1 cellular context compared by ENCODE assay signal in genomic region chr17:44210342-44211192, GRCh38.
A peak's percentile ranks its signal among the peaks of the same experiment; 100 is the strongest.
TF ChIP-seq lines count a peak whose summit lies in the region.

No MANE protein-coding gene starts in this region.

TF ChIP-seq in GM12878, 131 proteins besides CTCF, POLR2A, EP300 and RAD21 (continued from another document and continues in another):
- TF ChIP-seq IRF5 (IDR thresholded peaks at IDR 0.05; ENCODE audit: borderline replicate concordance), result no peak
- TF ChIP-seq ELK1 (IDR thresholded peaks at IDR 0.05; ENCODE audit: low read depth, low read length), result no peak
- peak; percentile 74 to 77; a peak in 3 of 4 replicates for TF ChIP-seq BHLHE40 (IDR thresholded peaks at IDR 0.05; ENCODE audit: borderline replicate concordance in 1 of 2, low read depth in 2 of 2, low read length in 1 of 2)
- no peak for TF ChIP-seq IKZF2 (IDR thresholded peaks at IDR 0.05)
- peak; percentile 96 for TF ChIP-seq SMC3 (IDR thresholded peaks at IDR 0.05; ENCODE audit: borderline replicate concordance, low read length)
- no peak for TF ChIP-seq CHD4 (IDR thresholded peaks at IDR 0.05)
- TF ChIP-seq ASH2L (IDR thresholded peaks at IDR 0.05; ENCODE audit: borderline replicate concordance, low read depth), result no peak
- peak; percentile 69 for TF ChIP-seq SP1 (IDR thresholded peaks at IDR 0.05; ENCODE audit: low read depth, low read length)
- TF ChIP-seq TBL1XR1 (IDR thresholded peaks at IDR 0.05; ENCODE audit: low read depth, low read length), result no peak
- TF ChIP-seq BCLAF1 (IDR thresholded peaks at IDR 0.05), result no peak
- TF ChIP-seq LARP7 (IDR thresholded peaks at IDR 0.05), result peak; percentile 87
- no peak for TF ChIP-seq SUZ12 (IDR thresholded peaks at IDR 0.05; ENCODE audit: unreplicated experiment)
- TF ChIP-seq RCOR1 (conservative IDR thresholded peaks at IDR 0.05; ENCODE audit: low read depth, low read length), result 0 out of 2 replicates have a peak, but pooled peaks have one; percentile 75
- TF ChIP-seq SUPT20H (IDR thresholded peaks at IDR 0.05; ENCODE audit: borderline replicate concordance, control insufficient read depth, low read depth, low read length), result no peak
- TF ChIP-seq ZBTB4 (CRISPR knock-in tag; IDR thresholded peaks at IDR 0.05), result no peak
- TF ChIP-seq PBX3 (IDR thresholded peaks at IDR 0.05; ENCODE audit: insufficient replicate concordance, low read depth, low read length), result peak; percentile 73
- no peak for TF ChIP-seq REST (IDR thresholded peaks at IDR 0.05; ENCODE audit: low read depth, low read length)
- no peak for TF ChIP-seq NRF1 (conservative IDR thresholded peaks at IDR 0.05; ENCODE audit: low read depth, low read length)
- no peak for TF ChIP-seq PAX8 (IDR thresholded peaks at IDR 0.05)
- no peak for TF ChIP-seq BRCA1 (IDR thresholded peaks at IDR 0.05; ENCODE audit: low read depth, low read length)
- 0 out of 2 replicates have a peak, but pooled peaks have one; percentile 21 for TF ChIP-seq CREB1 (IDR thresholded peaks at IDR 0.05; ENCODE audit: low read depth)
- TF ChIP-seq ETV6 (conservative IDR thresholded peaks at IDR 0.05 in 1 of 2, IDR thresholded peaks at IDR 0.05 in 1 of 2; ENCODE audit: borderline replicate concordance in 1 of 2, low read depth in 1 of 2), result no peak
- TF ChIP-seq JUNB (IDR thresholded peaks at IDR 0.05), result no peak
- TF ChIP-seq CBX3 (IDR thresholded peaks at IDR 0.05; ENCODE audit: borderline replicate concordance, low read depth), result no peak
- TF ChIP-seq MTA2 (IDR thresholded peaks at IDR 0.05; ENCODE audit: low read depth), result no peak
- TF ChIP-seq TCF7 (IDR thresholded peaks at IDR 0.05; ENCODE audit: borderline replicate concordance), result no peak
- 0 out of 2 replicates have a peak, but pooled peaks have one; percentile 9 for TF ChIP-seq IRF4 (IDR thresholded peaks at IDR 0.05; ENCODE audit: low read depth, low read length)
- TF ChIP-seq SMARCA5 (IDR thresholded peaks at IDR 0.05), result peak; percentile 99
- no peak for TF ChIP-seq BMI1 (IDR thresholded peaks at IDR 0.05; ENCODE audit: borderline replicate concordance)
- TF ChIP-seq ZNF274 (IDR thresholded peaks at IDR 0.05; ENCODE audit: insufficient read depth, insufficient read length), result no peak
- 0 out of 2 replicates have a peak, but pooled peaks have one; percentile 24 for TF ChIP-seq STAT1 (conservative IDR thresholded peaks at IDR 0.05)
- no peak for TF ChIP-seq SMAD1 (IDR thresholded peaks at IDR 0.05; ENCODE audit: low read depth, partially characterized antibody)
- no peak for TF ChIP-seq CHD1 (IDR thresholded peaks at IDR 0.05; ENCODE audit: low read depth, low read length)
- 0 out of 2 replicates have a peak, but pooled peaks have one; percentile 63 for TF ChIP-seq DPF2 (IDR thresholded peaks at IDR 0.05)
- no peak for TF ChIP-seq RBBP5 (conservative IDR thresholded peaks at IDR 0.05)
- TF ChIP-seq RELB (IDR thresholded peaks at IDR 0.05; ENCODE audit: low read depth), result no peak; the same call in 1 of the 2 replicates
- TF ChIP-seq POU2F2 (IDR thresholded peaks at IDR 0.05; ENCODE audit: borderline replicate concordance, low read depth, low read length), result peak; percentile 73; the same call in 1 of the 3 replicates
- peak; percentile 59; the same call in 1 of the 2 replicates for TF ChIP-seq E2F4 (IDR thresholded peaks at IDR 0.05; ENCODE audit: low read depth, low read length)
- TF ChIP-seq ESRRA (IDR thresholded peaks at IDR 0.05; ENCODE audit: low read length), result 0 out of 2 replicates have a peak, but pooled peaks have one; percentile 64
- 0 out of 2 replicates have a peak, but pooled peaks have one; percentile 2 for TF ChIP-seq MLLT1 (IDR thresholded peaks at IDR 0.05)
